ENCODE assay signal across 8 cellular contexts in genomic region chr20:25389858-25390537, GRCh38. TPM values are rescaled to one million over a fixed set of nuclear protein-coding genes. Genes with fewer than 3 reads are reported as not detected.
DNase-seq lines count a peak whose midpoint lies in the region; ATAC-seq, FAIRE-seq and TF ChIP-seq lines count a peak whose summit lies in the region.

No MANE protein-coding gene starts in this region.

- TF ChIP-seq EP300 in tibial nerve (IDR thresholded peaks at IDR 0.05), result peak in 1 of 2 donors; percentile 13

- H3K27ac ChIP-seq in tibial nerve, result peak overlapping the region; percentile 64 to 97 (median 92)

- TF ChIP-seq CTCF in epithelial cell of esophagus (IDR thresholded peaks at IDR 0.05; ENCODE audit: insufficient read depth, low read depth, low read length, missing control alignments) (no peak), tibial nerve (IDR thresholded peaks at IDR 0.05) (no peak), D721Med (IDR thresholded peaks at IDR 0.05; ENCODE audit: insufficient read depth, missing control alignments) (no peak)

- H3K4me1 Mint-ChIP-seq in naive B cell, result peaks cover 8 to 13% (median 12%) of the 10 kb centered on the region in 3 donors

- H3K4me3 ChIP-seq in epithelial cell of esophagus (ENCODE audit: low read length) (peak overlapping the region; percentile 73), tibial nerve (peak overlapping the region; percentile 67 to 98 (median 86))

- peaks cover 0 to 10% (median 0%) of the 10 kb centered on the region in 3 donors for H3K36me3 ChIP-seq in tibial nerve

- no peaks in the 10 kb centered on the region for H3K9me3 ChIP-seq in tibial nerve

- DNase-seq in NCI-H1105 treated with DMSO at 0.1 percent for 48 hours (lab: John Stamatoyannopoulos, UW) (peak; percentile 60), epithelial cell of esophagus (ENCODE audit: low read depth) (no peak), naive B cell (peak; percentile 7), tibial nerve (ENCODE audit: low spot score in 2 of 2) (peak in 1 of 2 donors; percentile 13), D721Med (ENCODE audit: insufficient read length, low spot score) (no peak)
- DNase-seq in activated CD8-positive, alpha-beta memory T cell treated with anti-CD3 and anti-CD28 coated beads for 48 hours (ENCODE audit: low read depth in 2 of 3, low spot score in 2 of 3), result peak in 2 of 3 experiments; percentile 12 to 15

- peak; percentile 37 for ATAC-seq in GM18502 (IDR thresholded peaks at IDR 0.05; ENCODE audit: poor library complexity, unreplicated experiment)
- ATAC-seq in HG02571 (IDR thresholded peaks at IDR 0.05; ENCODE audit: unreplicated experiment), result peak; percentile 26
- ATAC-seq in naive B cell (ENCODE audit: low read depth in 2 of 2), result no peak

- WGBS in tibial nerve, 2 donors, result 0 to 1% methylated on average over 35 to 60 of the region's 67 CpGs

- FAIRE-seq in D721Med (lab: Jason Lieb, UNC), result no peak

- peak overlapping the region in 3 of 6 donors; percentile 57 to 83 (median 68) for H3K27ac Mint-ChIP-seq in naive B cell

- no peaks in the 10 kb centered on the region for H3K27me3 ChIP-seq in tibial nerve

- H3K27me3 Mint-ChIP-seq in naive B cell, result no peaks in the 10 kb centered on the region

- H3K9me3 Mint-ChIP-seq in naive B cell, result no peaks in the 10 kb centered on the region

- H3K4me1 ChIP-seq in tibial nerve, result peaks cover 0 to 15% (median 3%) of the 10 kb centered on the region in 4 donors

- no peak for TF ChIP-seq POLR2A in tibial nerve (IDR thresholded peaks at IDR 0.05)

- peak overlapping the region; percentile 64 to 93 (median 88) for H3K4me3 Mint-ChIP-seq in naive B cell

- peaks cover 0 to 8% of the 10 kb centered on the region in 2 donors for H3K36me3 Mint-ChIP-seq in naive B cell

RNA-seq across cellular contexts. Expression of gene ABHD12, which starts 0.6 kb away (rescaled TPM):
- polyA plus RNA-seq in naive B cell (ENCODE audit: low read depth in 6 of 6), result 10 to 100 TPM; 15.7 to 23.1 (median 20.3) TPM
- 100 to 1,000 TPM in 2 of 4 donors, 10 to 100 TPM in 2; 67.2 to 116 (median 105) TPM for total RNA-seq in tibial nerve

RNA-seq across cellular contexts. Expression of gene GINS1, which starts 17.5 kb away (rescaled TPM):
- polyA plus RNA-seq in naive B cell (ENCODE audit: low read depth in 6 of 6), result 1 to 10 TPM; 1.1 to 3.4 (median 1.8) TPM
- total RNA-seq in tibial nerve, result 1 to 10 TPM in 1 of 4 donors, under 1 TPM in 3; 0.21 to 1.1 (median 0.59) TPM

Comparison
In these comparisons a context has a peak if more than half of its experiments do, and no peak if none do; other contexts are left out.
1. ATAC-seq: peak in GM18502 (single experiment) and HG02571 (single experiment); none in naive B cell (0 of 2).
2. DNase-seq: peak in NCI-H1105 treated with DMSO at 0.1 percent for 48 hours (single experiment), activated CD8-positive, alpha-beta memory T cell treated with anti-CD3 and anti-CD28 coated beads for 48 hours (2 of 3) and naive B cell (single experiment); none in epithelial cell of esophagus (single experiment) and D721Med (single experiment).